Comparison of ENCODE assay signal across 1 cellular context in the genomic region with DNA sequence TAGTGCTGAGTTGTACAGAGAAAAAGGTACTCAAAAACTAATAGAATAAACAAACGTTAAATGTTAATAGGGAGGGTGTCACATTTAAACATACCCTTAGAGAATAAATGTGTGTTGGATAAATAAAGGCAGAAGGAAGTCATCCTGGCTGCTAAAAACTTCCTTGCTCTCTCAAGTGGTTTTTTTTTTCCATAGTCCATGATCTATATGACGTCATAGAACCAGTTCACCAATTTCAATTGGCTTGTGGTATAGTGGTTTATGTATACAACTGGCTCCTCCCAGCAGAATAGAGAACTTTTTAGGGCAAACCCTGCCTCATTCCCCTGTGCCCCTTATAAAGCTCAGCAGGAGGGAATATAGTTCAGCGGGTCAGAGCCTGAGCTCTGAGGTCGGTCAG.
TF ChIP-seq lines count a peak whose summit lies in the region.

No MANE protein-coding gene starts in this region.

TF ChIP-seq in GM23338, 12 proteins besides CTCF, POLR2A, EP300 and RAD21 (continued from another document):
- TF ChIP-seq, protein P1, sequence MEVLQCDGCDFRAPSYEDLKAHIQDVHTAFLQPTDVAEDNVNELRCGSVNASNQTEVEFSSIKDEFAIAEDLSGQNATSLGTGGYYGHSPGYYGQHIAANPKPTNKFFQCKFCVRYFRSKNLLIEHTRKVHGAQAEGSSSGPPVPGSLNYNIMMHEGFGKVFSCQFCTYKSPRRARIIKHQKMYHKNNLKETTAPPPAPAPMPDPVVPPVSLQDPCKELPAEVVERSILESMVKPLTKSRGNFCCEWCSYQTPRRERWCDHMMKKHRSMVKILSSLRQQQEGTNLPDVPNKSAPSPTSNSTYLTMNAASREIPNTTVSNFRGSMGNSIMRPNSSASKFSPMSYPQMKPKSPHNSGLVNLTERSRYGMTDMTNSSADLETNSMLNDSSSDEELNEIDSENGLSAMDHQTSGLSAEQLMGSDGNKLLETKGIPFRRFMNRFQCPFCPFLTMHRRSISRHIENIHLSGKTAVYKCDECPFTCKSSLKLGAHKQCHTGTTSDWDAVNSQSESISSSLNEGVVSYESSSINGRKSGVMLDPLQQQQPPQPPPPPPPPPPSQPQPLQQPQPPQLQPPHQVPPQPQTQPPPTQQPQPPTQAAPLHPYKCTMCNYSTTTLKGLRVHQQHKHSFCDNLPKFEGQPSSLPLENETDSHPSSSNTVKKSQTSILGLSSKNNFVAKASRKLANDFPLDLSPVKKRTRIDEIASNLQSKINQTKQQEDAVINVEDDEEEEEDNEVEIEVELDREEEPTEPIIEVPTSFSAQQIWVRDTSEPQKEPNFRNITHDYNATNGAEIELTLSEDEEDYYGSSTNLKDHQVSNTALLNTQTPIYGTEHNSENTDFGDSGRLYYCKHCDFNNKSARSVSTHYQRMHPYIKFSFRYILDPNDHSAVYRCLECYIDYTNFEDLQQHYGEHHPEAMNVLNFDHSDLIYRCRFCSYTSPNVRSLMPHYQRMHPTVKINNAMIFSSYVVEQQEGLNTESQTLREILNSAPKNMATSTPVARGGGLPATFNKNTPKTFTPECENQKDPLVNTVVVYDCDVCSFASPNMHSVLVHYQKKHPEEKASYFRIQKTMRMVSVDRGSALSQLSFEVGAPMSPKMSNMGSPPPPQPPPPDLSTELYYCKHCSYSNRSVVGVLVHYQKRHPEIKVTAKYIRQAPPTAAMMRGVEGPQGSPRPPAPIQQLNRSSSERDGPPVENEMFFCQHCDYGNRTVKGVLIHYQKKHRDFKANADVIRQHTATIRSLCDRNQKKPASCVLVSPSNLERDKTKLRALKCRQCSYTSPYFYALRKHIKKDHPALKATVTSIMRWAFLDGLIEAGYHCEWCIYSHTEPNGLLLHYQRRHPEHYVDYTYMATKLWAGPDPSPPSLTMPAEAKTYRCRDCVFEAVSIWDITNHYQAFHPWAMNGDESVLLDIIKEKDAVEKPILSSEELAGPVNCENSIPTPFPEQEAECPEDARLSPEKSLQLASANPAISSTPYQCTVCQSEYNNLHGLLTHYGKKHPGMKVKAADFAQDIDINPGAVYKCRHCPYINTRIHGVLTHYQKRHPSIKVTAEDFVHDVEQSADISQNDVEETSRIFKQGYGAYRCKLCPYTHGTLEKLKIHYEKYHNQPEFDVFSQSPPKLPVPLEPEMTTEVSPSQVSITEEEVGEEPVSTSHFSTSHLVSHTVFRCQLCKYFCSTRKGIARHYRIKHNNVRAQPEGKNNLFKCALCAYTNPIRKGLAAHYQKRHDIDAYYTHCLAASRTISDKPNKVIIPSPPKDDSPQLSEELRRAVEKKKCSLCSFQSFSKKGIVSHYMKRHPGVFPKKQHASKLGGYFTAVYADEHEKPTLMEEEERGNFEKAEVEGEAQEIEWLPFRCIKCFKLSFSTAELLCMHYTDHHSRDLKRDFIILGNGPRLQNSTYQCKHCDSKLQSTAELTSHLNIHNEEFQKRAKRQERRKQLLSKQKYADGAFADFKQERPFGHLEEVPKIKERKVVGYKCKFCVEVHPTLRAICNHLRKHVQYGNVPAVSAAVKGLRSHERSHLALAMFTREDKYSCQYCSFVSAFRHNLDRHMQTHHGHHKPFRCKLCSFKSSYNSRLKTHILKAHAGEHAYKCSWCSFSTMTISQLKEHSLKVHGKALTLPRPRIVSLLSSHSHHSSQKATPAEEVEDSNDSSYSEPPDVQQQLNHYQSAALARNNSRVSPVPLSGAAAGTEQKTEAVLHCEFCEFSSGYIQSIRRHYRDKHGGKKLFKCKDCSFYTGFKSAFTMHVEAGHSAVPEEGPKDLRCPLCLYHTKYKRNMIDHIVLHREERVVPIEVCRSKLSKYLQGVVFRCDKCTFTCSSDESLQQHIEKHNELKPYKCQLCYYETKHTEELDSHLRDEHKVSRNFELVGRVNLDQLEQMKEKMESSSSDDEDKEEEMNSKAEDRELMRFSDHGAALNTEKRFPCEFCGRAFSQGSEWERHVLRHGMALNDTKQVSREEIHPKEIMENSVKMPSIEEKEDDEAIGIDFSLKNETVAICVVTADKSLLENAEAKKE (CRISPR knock-in tag; IDR thresholded peaks at IDR 0.05): no peak
- TF ChIP-seq ZNF331 (CRISPR knock-in tag; IDR thresholded peaks at IDR 0.05; ENCODE audit: low read depth) (no peak), POLR2AphosphoS5 (IDR thresholded peaks at IDR 0.05; ENCODE audit: low read depth) (no peak), ZNF114 (CRISPR knock-in tag; IDR thresholded peaks at IDR 0.05) (no peak), STAT1 (IDR thresholded peaks at IDR 0.05; ENCODE audit: unreplicated experiment) (no peak), EZH2phosphoT487 (IDR thresholded peaks at IDR 0.05; ENCODE audit: unreplicated experiment) (no peak), CREB1 (CRISPR knock-in tag; IDR thresholded peaks at IDR 0.05; ENCODE audit: low read depth) (no peak), JUNB (IDR thresholded peaks at IDR 0.05; ENCODE audit: unreplicated experiment) (no peak)
- TF ChIP-seq, protein P2, sequence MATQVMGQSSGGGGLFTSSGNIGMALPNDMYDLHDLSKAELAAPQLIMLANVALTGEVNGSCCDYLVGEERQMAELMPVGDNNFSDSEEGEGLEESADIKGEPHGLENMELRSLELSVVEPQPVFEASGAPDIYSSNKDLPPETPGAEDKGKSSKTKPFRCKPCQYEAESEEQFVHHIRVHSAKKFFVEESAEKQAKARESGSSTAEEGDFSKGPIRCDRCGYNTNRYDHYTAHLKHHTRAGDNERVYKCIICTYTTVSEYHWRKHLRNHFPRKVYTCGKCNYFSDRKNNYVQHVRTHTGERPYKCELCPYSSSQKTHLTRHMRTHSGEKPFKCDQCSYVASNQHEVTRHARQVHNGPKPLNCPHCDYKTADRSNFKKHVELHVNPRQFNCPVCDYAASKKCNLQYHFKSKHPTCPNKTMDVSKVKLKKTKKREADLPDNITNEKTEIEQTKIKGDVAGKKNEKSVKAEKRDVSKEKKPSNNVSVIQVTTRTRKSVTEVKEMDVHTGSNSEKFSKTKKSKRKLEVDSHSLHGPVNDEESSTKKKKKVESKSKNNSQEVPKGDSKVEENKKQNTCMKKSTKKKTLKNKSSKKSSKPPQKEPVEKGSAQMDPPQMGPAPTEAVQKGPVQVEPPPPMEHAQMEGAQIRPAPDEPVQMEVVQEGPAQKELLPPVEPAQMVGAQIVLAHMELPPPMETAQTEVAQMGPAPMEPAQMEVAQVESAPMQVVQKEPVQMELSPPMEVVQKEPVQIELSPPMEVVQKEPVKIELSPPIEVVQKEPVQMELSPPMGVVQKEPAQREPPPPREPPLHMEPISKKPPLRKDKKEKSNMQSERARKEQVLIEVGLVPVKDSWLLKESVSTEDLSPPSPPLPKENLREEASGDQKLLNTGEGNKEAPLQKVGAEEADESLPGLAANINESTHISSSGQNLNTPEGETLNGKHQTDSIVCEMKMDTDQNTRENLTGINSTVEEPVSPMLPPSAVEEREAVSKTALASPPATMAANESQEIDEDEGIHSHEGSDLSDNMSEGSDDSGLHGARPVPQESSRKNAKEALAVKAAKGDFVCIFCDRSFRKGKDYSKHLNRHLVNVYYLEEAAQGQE (IDR thresholded peaks at IDR 0.05; ENCODE audit: unreplicated experiment): no peak
